Comparison of ENCODE assay signal across 1 cellular context in the genomic region with DNA sequence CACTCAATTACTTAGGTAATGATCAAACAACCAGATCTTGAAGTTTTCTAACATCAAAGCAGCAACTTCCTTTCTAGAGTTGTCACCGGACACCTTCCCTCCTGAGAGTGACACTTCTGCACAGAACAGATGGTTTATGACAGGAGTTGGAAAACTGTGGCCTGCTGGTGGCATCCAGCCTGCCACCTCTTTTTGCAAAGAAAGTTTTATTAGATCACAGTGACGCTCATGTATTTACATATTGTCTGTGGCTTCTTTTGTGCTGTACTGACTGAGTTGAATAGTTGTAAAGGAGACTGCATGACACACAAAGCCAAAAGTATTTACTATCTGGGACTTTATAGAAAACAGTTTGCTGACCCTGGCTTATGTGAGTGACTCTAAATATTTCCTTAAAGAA.
TF ChIP-seq lines count a peak whose summit lies in the region.

No MANE protein-coding gene starts in this region.

TF ChIP-seq in WTC11, 78 proteins besides CTCF, POLR2A, EP300 and RAD21 (continued from another document):
- TF ChIP-seq, protein P1, sequence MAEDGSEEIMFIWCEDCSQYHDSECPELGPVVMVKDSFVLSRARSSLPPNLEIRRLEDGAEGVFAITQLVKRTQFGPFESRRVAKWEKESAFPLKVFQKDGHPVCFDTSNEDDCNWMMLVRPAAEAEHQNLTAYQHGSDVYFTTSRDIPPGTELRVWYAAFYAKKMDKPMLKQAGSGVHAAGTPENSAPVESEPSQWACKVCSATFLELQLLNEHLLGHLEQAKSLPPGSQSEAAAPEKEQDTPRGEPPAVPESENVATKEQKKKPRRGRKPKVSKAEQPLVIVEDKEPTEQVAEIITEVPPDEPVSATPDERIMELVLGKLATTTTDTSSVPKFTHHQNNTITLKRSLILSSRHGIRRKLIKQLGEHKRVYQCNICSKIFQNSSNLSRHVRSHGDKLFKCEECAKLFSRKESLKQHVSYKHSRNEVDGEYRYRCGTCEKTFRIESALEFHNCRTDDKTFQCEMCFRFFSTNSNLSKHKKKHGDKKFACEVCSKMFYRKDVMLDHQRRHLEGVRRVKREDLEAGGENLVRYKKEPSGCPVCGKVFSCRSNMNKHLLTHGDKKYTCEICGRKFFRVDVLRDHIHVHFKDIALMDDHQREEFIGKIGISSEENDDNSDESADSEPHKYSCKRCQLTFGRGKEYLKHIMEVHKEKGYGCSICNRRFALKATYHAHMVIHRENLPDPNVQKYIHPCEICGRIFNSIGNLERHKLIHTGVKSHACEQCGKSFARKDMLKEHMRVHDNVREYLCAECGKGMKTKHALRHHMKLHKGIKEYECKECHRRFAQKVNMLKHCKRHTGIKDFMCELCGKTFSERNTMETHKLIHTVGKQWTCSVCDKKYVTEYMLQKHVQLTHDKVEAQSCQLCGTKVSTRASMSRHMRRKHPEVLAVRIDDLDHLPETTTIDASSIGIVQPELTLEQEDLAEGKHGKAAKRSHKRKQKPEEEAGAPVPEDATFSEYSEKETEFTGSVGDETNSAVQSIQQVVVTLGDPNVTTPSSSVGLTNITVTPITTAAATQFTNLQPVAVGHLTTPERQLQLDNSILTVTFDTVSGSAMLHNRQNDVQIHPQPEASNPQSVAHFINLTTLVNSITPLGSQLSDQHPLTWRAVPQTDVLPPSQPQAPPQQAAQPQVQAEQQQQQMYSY (CRISPR knock-in tag; IDR thresholded peaks at IDR 0.05), result no peak
- no peak for TF ChIP-seq SOX15 (CRISPR knock-in tag; IDR thresholded peaks at IDR 0.05)
- no peak for TF ChIP-seq ZNF425 (CRISPR knock-in tag; conservative IDR thresholded peaks at IDR 0.05)
- TF ChIP-seq, protein P2, sequence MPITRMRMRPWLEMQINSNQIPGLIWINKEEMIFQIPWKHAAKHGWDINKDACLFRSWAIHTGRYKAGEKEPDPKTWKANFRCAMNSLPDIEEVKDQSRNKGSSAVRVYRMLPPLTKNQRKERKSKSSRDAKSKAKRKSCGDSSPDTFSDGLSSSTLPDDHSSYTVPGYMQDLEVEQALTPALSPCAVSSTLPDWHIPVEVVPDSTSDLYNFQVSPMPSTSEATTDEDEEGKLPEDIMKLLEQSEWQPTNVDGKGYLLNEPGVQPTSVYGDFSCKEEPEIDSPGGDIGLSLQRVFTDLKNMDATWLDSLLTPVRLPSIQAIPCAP (CRISPR knock-in tag; IDR thresholded peaks at IDR 0.05), result no peak
- TF ChIP-seq, protein P3, sequence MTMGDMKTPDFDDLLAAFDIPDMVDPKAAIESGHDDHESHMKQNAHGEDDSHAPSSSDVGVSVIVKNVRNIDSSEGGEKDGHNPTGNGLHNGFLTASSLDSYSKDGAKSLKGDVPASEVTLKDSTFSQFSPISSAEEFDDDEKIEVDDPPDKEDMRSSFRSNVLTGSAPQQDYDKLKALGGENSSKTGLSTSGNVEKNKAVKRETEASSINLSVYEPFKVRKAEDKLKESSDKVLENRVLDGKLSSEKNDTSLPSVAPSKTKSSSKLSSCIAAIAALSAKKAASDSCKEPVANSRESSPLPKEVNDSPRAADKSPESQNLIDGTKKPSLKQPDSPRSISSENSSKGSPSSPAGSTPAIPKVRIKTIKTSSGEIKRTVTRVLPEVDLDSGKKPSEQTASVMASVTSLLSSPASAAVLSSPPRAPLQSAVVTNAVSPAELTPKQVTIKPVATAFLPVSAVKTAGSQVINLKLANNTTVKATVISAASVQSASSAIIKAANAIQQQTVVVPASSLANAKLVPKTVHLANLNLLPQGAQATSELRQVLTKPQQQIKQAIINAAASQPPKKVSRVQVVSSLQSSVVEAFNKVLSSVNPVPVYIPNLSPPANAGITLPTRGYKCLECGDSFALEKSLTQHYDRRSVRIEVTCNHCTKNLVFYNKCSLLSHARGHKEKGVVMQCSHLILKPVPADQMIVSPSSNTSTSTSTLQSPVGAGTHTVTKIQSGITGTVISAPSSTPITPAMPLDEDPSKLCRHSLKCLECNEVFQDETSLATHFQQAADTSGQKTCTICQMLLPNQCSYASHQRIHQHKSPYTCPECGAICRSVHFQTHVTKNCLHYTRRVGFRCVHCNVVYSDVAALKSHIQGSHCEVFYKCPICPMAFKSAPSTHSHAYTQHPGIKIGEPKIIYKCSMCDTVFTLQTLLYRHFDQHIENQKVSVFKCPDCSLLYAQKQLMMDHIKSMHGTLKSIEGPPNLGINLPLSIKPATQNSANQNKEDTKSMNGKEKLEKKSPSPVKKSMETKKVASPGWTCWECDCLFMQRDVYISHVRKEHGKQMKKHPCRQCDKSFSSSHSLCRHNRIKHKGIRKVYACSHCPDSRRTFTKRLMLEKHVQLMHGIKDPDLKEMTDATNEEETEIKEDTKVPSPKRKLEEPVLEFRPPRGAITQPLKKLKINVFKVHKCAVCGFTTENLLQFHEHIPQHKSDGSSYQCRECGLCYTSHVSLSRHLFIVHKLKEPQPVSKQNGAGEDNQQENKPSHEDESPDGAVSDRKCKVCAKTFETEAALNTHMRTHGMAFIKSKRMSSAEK (CRISPR knock-in tag; IDR thresholded peaks at IDR 0.05; ENCODE audit: borderline replicate concordance), result no peak
- TF ChIP-seq KAT7 (CRISPR knock-in tag; IDR thresholded peaks at IDR 0.05; ENCODE audit: borderline replicate concordance), result no peak
- no peak for TF ChIP-seq ZBTB43 (CRISPR knock-in tag; IDR thresholded peaks at IDR 0.05)
